ENCODE assay signal across 8 cellular contexts in the genomic region with DNA sequence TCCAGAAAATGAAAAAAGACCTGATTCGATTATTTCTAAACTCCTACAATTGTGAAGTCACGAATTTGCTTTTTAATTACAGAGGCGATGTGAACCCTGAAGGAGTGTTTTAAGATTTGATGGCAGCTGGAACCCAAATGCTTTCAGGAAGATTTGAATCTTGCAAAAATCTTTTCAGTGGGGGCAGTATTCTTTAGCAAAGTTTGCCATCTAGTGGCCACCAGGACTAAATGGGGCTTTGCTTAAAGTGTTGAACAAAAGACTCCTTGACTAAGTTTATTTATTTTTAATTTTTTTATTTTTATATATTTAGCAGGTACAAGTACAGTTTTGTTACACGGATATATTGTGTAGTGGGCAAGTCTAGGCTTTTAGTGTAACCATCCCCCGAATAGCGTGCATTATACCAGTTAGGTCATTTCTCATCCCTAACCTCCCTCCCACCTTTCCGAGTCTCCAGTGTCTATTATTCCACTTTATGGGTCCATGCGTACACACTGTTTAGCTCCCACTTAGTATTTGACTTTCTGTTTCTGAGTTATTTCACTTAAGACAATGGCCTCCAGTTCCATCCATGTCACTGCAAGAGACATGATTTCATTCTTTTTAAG.
DNase-seq lines count a peak whose midpoint lies in the region; ATAC-seq and TF ChIP-seq lines count a peak whose summit lies in the region.

No MANE protein-coding gene starts in this region.

- no peaks in the 10 kb centered on the region for H3K27me3 ChIP-seq in smooth muscle cell (ENCODE audit: low read depth)
- no peaks in the 10 kb centered on the region for H3K27me3 ChIP-seq in CD4-positive, alpha-beta memory T cell (ENCODE audit: insufficient read depth, low read length)

- no peaks in the 10 kb centered on the region for H4K20me1 ChIP-seq in smooth muscle cell (ENCODE audit: low read depth)

- no peaks in the 10 kb centered on the region for H3K79me2 ChIP-seq in smooth muscle cell (ENCODE audit: low read depth)

- no peaks in the 10 kb centered on the region for H3F3A ChIP-seq in smooth muscle cell (ENCODE audit: low read depth)

- TF ChIP-seq CTCF in AG10803 (conservative IDR thresholded peaks at IDR 0.05; ENCODE audit: low read length) (peak; percentile 77), foreskin fibroblast (IDR thresholded peaks at IDR 0.05; ENCODE audit: low read depth, low read length) (peak; percentile 69), smooth muscle cell (IDR thresholded peaks at IDR 0.05; ENCODE audit: borderline replicate concordance, insufficient read depth, poor library complexity, severe bottlenecking) (peak; percentile 67)

- no peak for ATAC-seq in HG02884 (IDR thresholded peaks at IDR 0.05; ENCODE audit: unreplicated experiment)
- ATAC-seq in HG03442 (IDR thresholded peaks at IDR 0.05; ENCODE audit: unreplicated experiment): no peak

- H3K27ac ChIP-seq in smooth muscle cell (ENCODE audit: low read depth): no peak overlapping the region
- H3K27ac ChIP-seq in CD4-positive, alpha-beta memory T cell (ENCODE audit: low read depth, low read length): no peak overlapping the region

- no peaks in the 10 kb centered on the region for H3K9me3 Mint-ChIP-seq in CD4-positive, alpha-beta memory T cell

- peak; percentile 69 for DNase-seq in AG10803 (ENCODE audit: low read depth)
- DNase-seq in GM19240 (ENCODE audit: insufficient read length, low spot score): peak; percentile 8
- peak; percentile 46 for DNase-seq in RPMI8226
- DNase-seq in foreskin fibroblast: peak; percentile 53 to 82
- no peak for DNase-seq in smooth muscle cell (lab: John Stamatoyannopoulos, UW; ENCODE audit: unreplicated experiment)
- no peak for DNase-seq in CD4-positive, alpha-beta memory T cell

- intact Hi-C loops in CD4-positive, alpha-beta memory T cell (cut with micrococcal nuclease): no loop called here

- no peak overlapping the region for H3K4me2 ChIP-seq in smooth muscle cell

- no peaks in the 10 kb centered on the region for H3K4me1 Mint-ChIP-seq in CD4-positive, alpha-beta memory T cell

- H3K4me1 ChIP-seq in smooth muscle cell (ENCODE audit: low read depth): no peaks in the 10 kb centered on the region
- H3K4me1 ChIP-seq in CD4-positive, alpha-beta memory T cell (ENCODE audit: insufficient read depth, low read length): no peaks in the 10 kb centered on the region

- no peak overlapping the region for H3K4me3 ChIP-seq in AG10803 (ENCODE audit: low read length)
- H3K4me3 ChIP-seq in foreskin fibroblast (ENCODE audit: low read depth in 1 of 2, low read length in 2 of 2): no peak overlapping the region
- H3K4me3 ChIP-seq in smooth muscle cell: no peak overlapping the region
- no peak overlapping the region for H3K4me3 ChIP-seq in CD4-positive, alpha-beta memory T cell (ENCODE audit: low read length in 2 of 2)

- 46% methylated on average over 8 of the region's 8 CpGs for WGBS in smooth muscle cell (ENCODE audit: low lambda C conversion rate)

- no peaks in the 10 kb centered on the region for H3K27me3 Mint-ChIP-seq in CD4-positive, alpha-beta memory T cell

- no peaks in the 10 kb centered on the region for H3K9me3 ChIP-seq in smooth muscle cell (replicated peaks; ENCODE audit: low read depth)
- H3K9me3 ChIP-seq in CD4-positive, alpha-beta memory T cell (ENCODE audit: control insufficient read depth in 1 of 2, low read length in 2 of 2): no peaks in the 10 kb centered on the region

- no peaks in the 10 kb centered on the region for H3K36me3 ChIP-seq in smooth muscle cell (ENCODE audit: low read depth)
- no peaks in the 10 kb centered on the region for H3K36me3 ChIP-seq in CD4-positive, alpha-beta memory T cell (ENCODE audit: insufficient read depth, low read length)

- H3K27ac Mint-ChIP-seq in CD4-positive, alpha-beta memory T cell: no peak overlapping the region

- no peak overlapping the region for H3K9ac ChIP-seq in smooth muscle cell (ENCODE audit: low read depth)

- H3K36me3 Mint-ChIP-seq in CD4-positive, alpha-beta memory T cell: no peaks in the 10 kb centered on the region

- H2AFZ ChIP-seq in smooth muscle cell (ENCODE audit: low read depth): no peak overlapping the region

- CTCF ChIA-PET in CD4-positive, alpha-beta memory T cell (lab: Charles Lee; ENCODE audit: partially characterized antibody): no interaction called here

- POLR2A ChIA-PET in CD4-positive, alpha-beta memory T cell (lab: Charles Lee; ENCODE audit: partially characterized antibody): no interaction called here

- peak overlapping the region in 1 of 8 donors; percentile 0 for H3K4me3 Mint-ChIP-seq in CD4-positive, alpha-beta memory T cell

Comparison
In these comparisons a context has a peak if more than half of its experiments do, and no peak if none do; other contexts are left out.
1. DNase-seq: peak in AG10803 (single experiment), GM19240 (single experiment), RPMI8226 (single experiment) and foreskin fibroblast (2 of 2); none in smooth muscle cell (single experiment) and CD4-positive, alpha-beta memory T cell (0 of 5).
2. Peak in every context shown above with its lines, with median percentiles within 50 percentile points of each other: CTCF ChIP-seq.